ENCODE assay signal across 15 cellular contexts in genomic region chr2:163731735-163732134, GRCh38. TPM values are rescaled to one million over a fixed set of nuclear protein-coding genes. Genes with fewer than 3 reads are reported as not detected.
DNase-seq lines count a peak whose midpoint lies in the region; ATAC-seq and TF ChIP-seq lines count a peak whose summit lies in the region.
"Had no signal": no experiment of that assay in that cellular context is flagged by ENCODE, and none has a peak within 500 bp of the region (broad histone marks: within the 10 kb centered on the region; RNA-seq: fewer than 3 reads in every experiment).

No MANE protein-coding gene starts in this region.

- POLR2A ChIA-PET in activated CD4-positive, alpha-beta T cell treated with anti-CD3 and anti-CD28 coated beads, Interleukin-2, amount 10 ng/mL, durations not matched to agents 7 days and 5 days (lab: Charles Lee), result no interaction called here

- no peaks in the 10 kb centered on the region for H3K27me3 ChIP-seq in sigmoid colon

- H3K9me3 Mint-ChIP-seq in activated CD4-positive, alpha-beta T cell treated with anti-CD3 and anti-CD28 coated beads, Interleukin-2, amount 10 ng/mL, durations not matched to agents 7 days and 5 days, result no peaks in the 10 kb centered on the region
- H3K9me3 Mint-ChIP-seq: activated naive CD8-positive, alpha-beta T cell treated with anti-CD3 and anti-CD28 coated beads for 36 hours had no signal

- H3K4me3 Mint-ChIP-seq in activated CD4-positive, alpha-beta T cell treated with anti-CD3 and anti-CD28 coated beads, Interleukin-2, amount 10 ng/mL, durations not matched to agents 7 days and 5 days, result no peak overlapping the region
- H3K4me3 Mint-ChIP-seq: activated CD8-positive, alpha-beta memory T cell treated with anti-CD3 and anti-CD28 coated beads, Interleukin-2, amount 10 ng/mL, durations not matched to agents 7 days and 5 days; activated naive CD8-positive, alpha-beta T cell treated with anti-CD3 and anti-CD28 coated beads for 36 hours had no signal

- peaks cover 3% of the 10 kb centered on the region for H3K36me3 Mint-ChIP-seq in activated CD4-positive, alpha-beta T cell treated with anti-CD3 and anti-CD28 coated beads, Interleukin-2, amount 10 ng/mL, durations not matched to agents 7 days and 5 days (ENCODE audit: low read depth)

- peak; percentile 27 for DNase-seq in ACHN
- DNase-seq in SK-N-MC (ENCODE audit: low read depth, low spot score), result no peak
- peak; percentile 73 for DNase-seq in globus pallidus (ENCODE audit: low spot score)
- DNase-seq in sigmoid colon, result no peak
- DNase-seq in central memory CD4-positive, alpha-beta T cell, result no peak
- DNase-seq in DMS53 treated with DMSO at 0.1 percent for 48 hours (lab: John Stamatoyannopoulos, UW; ENCODE audit: unreplicated experiment), result no peak
- no peak for DNase-seq in activated CD4-positive, alpha-beta T cell treated with anti-CD3 and anti-CD28 coated beads, Interleukin-2, amount 10 ng/mL, durations not matched to agents 7 days and 5 days
- DNase-seq: activated CD8-positive, alpha-beta memory T cell treated with anti-CD3 and anti-CD28 coated beads, Interleukin-2, amount 10 ng/mL, durations not matched to agents 7 days and 5 days; activated naive CD8-positive, alpha-beta T cell treated with anti-CD3 and anti-CD28 coated beads for 36 hours; AML-193; effector CD4-positive, alpha-beta T cell had no signal

- peak overlapping the region; percentile 21; the same call in 1 of the 2 replicates for H3K27ac ChIP-seq in SK-N-MC
- peak overlapping the region; percentile 53 to 96 (median 92) for H3K27ac ChIP-seq in sigmoid colon
- H3K27ac ChIP-seq: VCaP had no signal

- H3K4me1 Mint-ChIP-seq in activated CD4-positive, alpha-beta T cell treated with anti-CD3 and anti-CD28 coated beads, Interleukin-2, amount 10 ng/mL, durations not matched to agents 7 days and 5 days, result peaks cover 4% of the 10 kb centered on the region
- H3K4me1 Mint-ChIP-seq: activated CD8-positive, alpha-beta memory T cell treated with anti-CD3 and anti-CD28 coated beads, Interleukin-2, amount 10 ng/mL, durations not matched to agents 7 days and 5 days had no signal

- H3K4me1 ChIP-seq in sigmoid colon, result peaks cover 0 to 28% (median 6%) of the 10 kb centered on the region in 4 donors

- TF ChIP-seq EP300 in sigmoid colon (IDR thresholded peaks at IDR 0.05), result no peak

- no peaks in the 10 kb centered on the region for H3K36me3 ChIP-seq in SK-N-MC (ENCODE audit: insufficient read depth, low read length)
- H3K36me3 ChIP-seq in sigmoid colon, result no peaks in the 10 kb centered on the region
- H3K36me3 ChIP-seq: HAP-1 had no signal

- in situ Hi-C loops in ACHN (cut with HindIII; ENCODE audit: low pct_ligation_motif_present, low pct_unique_long_range_greater_than_20kb, low sequenced_read_pairs), result no loop called here

- H3K27me3 Mint-ChIP-seq in activated CD4-positive, alpha-beta T cell treated with anti-CD3 and anti-CD28 coated beads, Interleukin-2, amount 10 ng/mL, durations not matched to agents 7 days and 5 days, result peaks cover 20% of the 10 kb centered on the region

- no peak for TF ChIP-seq CTCF in sigmoid colon (IDR thresholded peaks at IDR 0.05)

- H3K9ac ChIP-seq in SK-N-MC (ENCODE audit: insufficient read length), result no peak overlapping the region

- H3K27ac Mint-ChIP-seq in activated CD4-positive, alpha-beta T cell treated with anti-CD3 and anti-CD28 coated beads, Interleukin-2, amount 10 ng/mL, durations not matched to agents 7 days and 5 days, result no peak overlapping the region
- H3K27ac Mint-ChIP-seq: activated CD8-positive, alpha-beta memory T cell treated with anti-CD3 and anti-CD28 coated beads, Interleukin-2, amount 10 ng/mL, durations not matched to agents 7 days and 5 days; activated naive CD8-positive, alpha-beta T cell treated with anti-CD3 and anti-CD28 coated beads for 36 hours had no signal

- CTCF ChIA-PET in activated CD4-positive, alpha-beta T cell treated with anti-CD3 and anti-CD28 coated beads, Interleukin-2, amount 10 ng/mL, durations not matched to agents 7 days and 5 days (lab: Charles Lee), result no interaction called here

- TF ChIP-seq POLR2A in sigmoid colon (IDR thresholded peaks at IDR 0.05), result no peak

- H3K4me3 ChIP-seq in SK-N-MC (peak overlapping the region; percentile 27), sigmoid colon (peak overlapping the region in 1 of 4 donors; percentile 87)
- H3K4me3 ChIP-seq: HAP-1 had no signal

- H3K9me3 ChIP-seq in SK-N-MC (ENCODE audit: low read depth, low read length), result no peaks in the 10 kb centered on the region
- no peaks in the 10 kb centered on the region for H3K9me3 ChIP-seq in sigmoid colon
- H3K9me3 ChIP-seq: HAP-1 had no signal

- ATAC-seq in HG02642 (IDR thresholded peaks at IDR 0.05; ENCODE audit: poor library complexity, unreplicated experiment), result no peak
- ATAC-seq: activated CD8-positive, alpha-beta memory T cell treated with anti-CD3 and anti-CD28 coated beads, Interleukin-2, amount 10 ng/mL, durations not matched to agents 7 days and 5 days had no signal

- intact Hi-C loops in sigmoid colon (cut with DNase I), result loop anchor here (5.0 kb wide), 1 partner anchor 39 kb away; no protein-coding TSS in a partner anchor

RNA-seq across cellular contexts. Expression of gene FIGN, which starts 4.1 kb away (rescaled TPM):
- total RNA-seq in sigmoid colon, result 1 to 10 TPM; 2.9 to 8.0 (median 5.9) TPM
- polyA plus RNA-seq in sigmoid colon, result under 1 TPM in 2 of 3 donors, not detected in 1; under 0.01 to 0.60 TPM
- not detected for total RNA-seq in activated CD4-positive, alpha-beta T cell treated with anti-CD3 and anti-CD28 coated beads, Interleukin-2, amount 10 ng/mL, durations not matched to agents 7 days and 5 days
- total RNA-seq: activated CD8-positive, alpha-beta memory T cell treated with anti-CD3 and anti-CD28 coated beads, Interleukin-2, amount 10 ng/mL, durations not matched to agents 7 days and 5 days; activated naive CD8-positive, alpha-beta T cell treated with anti-CD3 and anti-CD28 coated beads for 36 hours; mononuclear cell had no signal

Comparison
In these comparisons a context has a peak if more than half of its experiments do, and no peak if none do; other contexts are left out.
1. DNase-seq: peak in ACHN (single experiment) and globus pallidus (single experiment); none in SK-N-MC (single experiment), sigmoid colon (single experiment), central memory CD4-positive, alpha-beta T cell (single experiment), DMS53 treated with DMSO at 0.1 percent for 48 hours (single experiment) and activated CD4-positive, alpha-beta T cell treated with anti-CD3 and anti-CD28 coated beads, Interleukin-2, amount 10 ng/mL, durations not matched to agents 7 days and 5 days (single experiment).